16 cellular contexts compared by ENCODE assay signal in the genomic region with DNA sequence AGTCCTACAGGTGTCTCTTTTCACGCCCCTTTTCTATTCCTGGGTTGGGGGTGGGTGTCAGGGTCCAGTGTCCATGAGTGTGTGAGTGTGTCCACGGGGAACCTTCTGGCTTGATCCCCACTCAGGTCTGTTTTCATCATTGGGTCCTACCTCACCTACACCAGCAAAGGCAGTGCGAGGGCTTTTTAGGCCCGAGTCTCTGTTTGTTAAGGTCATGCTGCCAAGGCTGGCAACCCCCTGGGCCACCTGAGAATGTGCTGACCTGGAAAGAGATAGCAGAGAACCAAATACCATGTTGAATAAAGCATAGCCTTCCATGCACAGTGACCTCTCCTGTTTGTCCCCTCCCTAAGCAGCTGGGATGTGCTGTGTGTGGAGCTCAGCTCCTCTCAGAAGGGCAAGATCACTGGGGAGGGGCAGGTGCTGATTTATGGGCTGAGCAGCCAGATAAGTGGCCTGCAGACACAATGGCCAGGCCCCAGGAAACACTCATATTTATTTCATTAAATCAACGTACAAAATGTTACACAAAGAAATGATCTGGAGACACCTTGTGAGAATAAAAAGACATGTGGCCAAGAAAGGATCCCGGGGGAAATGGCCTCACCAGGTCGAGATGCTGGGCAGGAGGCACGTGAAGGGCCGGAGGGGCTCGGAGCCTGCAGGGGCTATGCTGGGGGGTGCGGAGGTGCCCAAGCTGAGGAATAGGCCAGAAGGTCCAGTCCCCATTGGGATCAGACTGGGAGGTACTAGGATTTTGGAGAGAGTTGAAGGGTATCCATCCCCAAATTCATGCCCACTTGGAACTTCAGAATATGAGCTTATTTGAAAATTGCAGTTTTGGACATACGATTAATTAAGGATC. TPM values are rescaled to one million over a fixed set of nuclear protein-coding genes. Genes with fewer than 3 reads are reported as not detected.
A peak's percentile ranks its signal among the peaks of the same experiment; 100 is the strongest.
DNase-seq lines count a peak whose midpoint lies in the region; ATAC-seq and TF ChIP-seq lines count a peak whose summit lies in the region.
"Had no signal": no experiment of that assay in that cellular context is flagged by ENCODE, and none has a peak within 500 bp of the region (broad histone marks: within the 10 kb centered on the region; RNA-seq: fewer than 3 reads in every experiment).

No MANE protein-coding gene starts in this region.

- intact Hi-C loops in left lung (cut with DNase I) = no loop called here

- H3K4me1 ChIP-seq in left lung = no peaks in the 10 kb centered on the region
- H3K4me1 ChIP-seq: A549 had no signal

- no peaks in the 10 kb centered on the region for H3K27me3 ChIP-seq in left lung

- no peaks in the 10 kb centered on the region for H3K36me3 ChIP-seq in left lung

- peak; percentile 1 for DNase-seq in NCI-H510A treated with DMSO at 0.1 percent for 48 hours (lab: John Stamatoyannopoulos, UW)
- no peak for DNase-seq in NCI-H510A (lab: John Stamatoyannopoulos, UW)
- DNase-seq in NCI-H1417 treated with DMSO at 0.1 percent for 48 hours (lab: John Stamatoyannopoulos, UW) = peak; percentile 2
- peak; percentile 3 for DNase-seq in NCI-H69 (lab: John Stamatoyannopoulos, UW)
- DNase-seq in mesenteric fat pad (ENCODE audit: low spot score) = peak; percentile 71
- DNase-seq in left lung = no peak
- DNase-seq: DMS53, NCI-H1092 treated with DMSO at 0.1 percent for 48 hours, NCI-H1694 treated with DMSO at 0.1 percent for 48 hours, NCI-H526 treated with DMSO at 0.1 percent for 48 hours, SIG-M5 had no signal

- no peak for TF ChIP-seq CTCF in left lung (IDR thresholded peaks at IDR 0.05)

- no peaks in the 10 kb centered on the region for H3K9me3 ChIP-seq in left lung
- H3K9me3 ChIP-seq: A549 had no signal

- no peak overlapping the region for H3K27ac ChIP-seq in left lung
- H3K27ac ChIP-seq: A549, KMS-11, RWPE1 had no signal

- ATAC-seq in left lung = no peak
- ATAC-seq in GM21360 (IDR thresholded peaks at IDR 0.05; ENCODE audit: unreplicated experiment) = no peak
- ATAC-seq: A549 had no signal

- H3K4me3 ChIP-seq in left lung = no peak overlapping the region
- H3K4me3 ChIP-seq: A549 had no signal

RNA-seq across cellular contexts. Expression of gene RAB6B, which starts 36.1 kb away (rescaled TPM):
- 64.8 TPM for total RNA-seq in mesenteric fat pad
- total RNA-seq in left lung = 10 to 100 TPM in 1 of 2 donors, 1 to 10 TPM in 1; 3.7 to 11.4 TPM
- total RNA-seq: B cell had no signal

RNA-seq across cellular contexts. Expression of gene SRPRB, which starts 54.0 kb away (rescaled TPM):
- 58.9 TPM for total RNA-seq in mesenteric fat pad
- 100 to 1,000 TPM in 1 of 2 donors, 10 to 100 TPM in 1; 68.7 to 117 TPM for total RNA-seq in left lung

Comparison
In these comparisons a context has a peak if more than half of its experiments do, and no peak if none do; other contexts are left out.
1. DNase-seq: peak in NCI-H510A treated with DMSO at 0.1 percent for 48 hours (single experiment), NCI-H1417 treated with DMSO at 0.1 percent for 48 hours (single experiment), NCI-H69 (single experiment) and mesenteric fat pad (single experiment); none in NCI-H510A (single experiment) and left lung (0 of 2).